ENCODE assay signal across 19 cellular contexts in the genomic region with DNA sequence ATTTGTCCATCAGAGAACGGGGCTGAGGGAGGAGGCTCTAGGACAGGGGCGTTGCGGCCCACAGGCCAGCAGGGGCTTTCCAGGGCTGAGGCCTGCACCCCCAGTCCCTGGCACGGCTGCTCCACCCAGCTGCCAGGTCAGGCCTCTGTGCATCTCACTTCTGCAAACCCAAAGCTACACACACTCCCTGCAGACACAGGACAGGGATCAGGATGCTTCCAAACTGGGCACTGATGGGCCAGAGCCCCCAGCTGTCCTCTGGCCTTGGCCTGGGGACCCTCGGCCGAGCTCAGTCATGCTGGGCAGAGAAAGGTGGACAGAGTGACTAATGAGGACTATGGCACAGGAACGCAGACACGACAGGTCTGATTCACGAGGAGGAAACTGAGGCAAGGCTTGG.
DNase-seq lines count a peak whose midpoint lies in the region; ATAC-seq and TF ChIP-seq lines count a peak whose summit lies in the region.
"Had no signal": no experiment of that assay in that cellular context is flagged by ENCODE, and none has a peak within 500 bp of the region (broad histone marks: within the 10 kb centered on the region; RNA-seq: fewer than 3 reads in every experiment).

No MANE protein-coding gene starts in this region.

- CTCF ChIA-PET in RWPE1 (lab: Yijun Ruan, JAX), result interaction anchor here (0.6 kb wide), 1 partner anchor 684 kb away, joined by 3 read pairs; no protein-coding TSS in a partner anchor
- CTCF ChIA-PET in activated naive CD4-positive, alpha-beta T cell treated with anti-CD3 and anti-CD28 coated beads for 36 hours (lab: Charles Lee), result interaction anchor here (0.9 kb wide), 1 partner anchor 150 kb away, joined by 3 read pairs; no protein-coding TSS in a partner anchor
- CTCF ChIA-PET in CD8-positive, alpha-beta memory T cell (lab: Charles Lee), result no interaction called here

- no peak overlapping the region for H3K4me3 Mint-ChIP-seq in activated naive CD4-positive, alpha-beta T cell treated with anti-CD3 and anti-CD28 coated beads for 36 hours
- no peak overlapping the region for H3K4me3 Mint-ChIP-seq in CD8-positive, alpha-beta memory T cell

- TF ChIP-seq CTCF in RWPE1 (conservative IDR thresholded peaks at IDR 0.05; ENCODE audit: low read depth) (no peak), right lobe of liver (IDR thresholded peaks at IDR 0.05) (no peak), psoas muscle (IDR thresholded peaks at IDR 0.05) (no peak), prostate gland (IDR thresholded peaks at IDR 0.05) (no peak)

- peak overlapping the region; percentile 75 for H3K9ac ChIP-seq in BLaER1

- 60% methylated on average over 2 of the region's 9 CpGs for WGBS in right lobe of liver (ENCODE audit: insufficient coverage, low coverage, low lambda C conversion rate, missing lambda C conversion rate)
- WGBS in psoas muscle, 3 donors, result 57 to 80% (median 60%) methylated on average over 9 of the region's 9 CpGs
- 72% methylated on average over 9 of the region's 9 CpGs for WGBS in prostate gland

- H3K4me1 ChIP-seq in BLaER1 (peaks cover 65% of the 10 kb centered on the region), right lobe of liver (peaks cover 0 to 6% (median 3%) of the 10 kb centered on the region in 4 donors), psoas muscle (peaks cover 2% of the 10 kb centered on the region), prostate gland (replicated peaks) (no peaks in the 10 kb centered on the region)
- H3K4me1 ChIP-seq in CD8-positive, alpha-beta memory T cell (ENCODE audit: insufficient read depth, low read length), result no peaks in the 10 kb centered on the region

- no peaks in the 10 kb centered on the region for H3K27me3 ChIP-seq in BLaER1
- H3K27me3 ChIP-seq in right lobe of liver, result no peaks in the 10 kb centered on the region
- H3K27me3 ChIP-seq in psoas muscle (ENCODE audit: insufficient read depth in 3 of 3, low read length in 2 of 3), result peaks cover 0 to 48% (median 5%) of the 10 kb centered on the region in 3 donors
- no peaks in the 10 kb centered on the region for H3K27me3 ChIP-seq in CD8-positive, alpha-beta memory T cell (ENCODE audit: insufficient read depth, low read length, poor library complexity, severe bottlenecking)
- no peaks in the 10 kb centered on the region for H3K27me3 ChIP-seq in prostate gland (replicated peaks; ENCODE audit: insufficient read depth)
- H3K27me3 ChIP-seq: colonic mucosa, suprapubic skin had no signal

- peak overlapping the region; percentile 83 for H3K4me2 ChIP-seq in BLaER1
- H3K4me2 ChIP-seq: PC-9 had no signal

- H3K36me3 Mint-ChIP-seq in activated naive CD4-positive, alpha-beta T cell treated with anti-CD3 and anti-CD28 coated beads for 36 hours (ENCODE audit: low read depth), result no peaks in the 10 kb centered on the region
- no peaks in the 10 kb centered on the region for H3K36me3 Mint-ChIP-seq in CD8-positive, alpha-beta memory T cell
- H3K36me3 Mint-ChIP-seq: activated naive CD4-positive, alpha-beta T cell treated with anti-CD3 and anti-CD28 coated beads, Interleukin-2, amount 50 U/mL, for 72 hours had no signal

- 0 out of 2 replicates have a peak, but pooled peaks cover 8% of the 10 kb centered on the region for H3K36me3 ChIP-seq in BLaER1
- H3K36me3 ChIP-seq in right lobe of liver, result peaks cover 0 to 2% (median 0%) of the 10 kb centered on the region in 4 donors
- no peaks in the 10 kb centered on the region for H3K36me3 ChIP-seq in psoas muscle (ENCODE audit: insufficient read depth in 1 of 2, low read depth in 1 of 2)
- H3K36me3 ChIP-seq in CD8-positive, alpha-beta memory T cell (ENCODE audit: insufficient read depth, low read length), result no peaks in the 10 kb centered on the region
- H3K36me3 ChIP-seq in prostate gland, result no peaks in the 10 kb centered on the region
- H3K36me3 ChIP-seq: colonic mucosa, suprapubic skin had no signal

- H3K27ac ChIP-seq in BLaER1 (peak overlapping the region; percentile 72), RWPE1 (peak overlapping the region; percentile 58), right lobe of liver (peak overlapping the region; percentile 40 to 77 (median 58)), psoas muscle (peak overlapping the region; percentile 16), prostate gland (no peak overlapping the region)
- no peak overlapping the region for H3K27ac ChIP-seq in CD8-positive, alpha-beta memory T cell (ENCODE audit: low read depth, low read length)
- H3K27ac ChIP-seq: colonic mucosa, PC-9, SK-N-MC had no signal

- no peak overlapping the region for H3K4me3 ChIP-seq in BLaER1
- peak overlapping the region in 1 of 3 donors; percentile 16 for H3K4me3 ChIP-seq in right lobe of liver
- no peak overlapping the region for H3K4me3 ChIP-seq in psoas muscle
- no peak overlapping the region for H3K4me3 ChIP-seq in CD8-positive, alpha-beta memory T cell (ENCODE audit: low read length)
- H3K4me3 ChIP-seq in prostate gland, result no peak overlapping the region
- H3K4me3 ChIP-seq: colonic mucosa, PC-9, SK-N-MC, suprapubic skin had no signal

- intact Hi-C loops in right lobe of liver (cut with DNase I), result no loop called here
- intact Hi-C loops in psoas muscle (cut with DNase I), result no loop called here
- intact Hi-C loops in activated naive CD4-positive, alpha-beta T cell treated with anti-CD3 and anti-CD28 coated beads for 36 hours (cut with micrococcal nuclease), result no loop called here
- intact Hi-C loops in prostate gland (cut with DNase I), result no loop called here

- ATAC-seq in right lobe of liver (peak in 1 of 4 donors; percentile 3), psoas muscle (no peak)
- ATAC-seq: activated naive CD4-positive, alpha-beta T cell treated with anti-CD3 and anti-CD28 coated beads, Interleukin-2, amount 50 U/mL, for 72 hours had no signal

- POLR2A ChIA-PET in RWPE1 (lab: Yijun Ruan, JAX; ENCODE audit: low non-redundant PET), result no interaction called here
- POLR2A ChIA-PET in CD8-positive, alpha-beta memory T cell (lab: Charles Lee), result no interaction called here

- no peak for TF ChIP-seq POLR2A in right lobe of liver (IDR thresholded peaks at IDR 0.05)
- no peak for TF ChIP-seq POLR2A in prostate gland (IDR thresholded peaks at IDR 0.05)

- H3K9me3 ChIP-seq in BLaER1, result no peaks in the 10 kb centered on the region
- H3K9me3 ChIP-seq in right lobe of liver, result no peaks in the 10 kb centered on the region
- H3K9me3 ChIP-seq in psoas muscle, result no peaks in the 10 kb centered on the region
- H3K9me3 ChIP-seq in CD8-positive, alpha-beta memory T cell (ENCODE audit: low read length), result no peaks in the 10 kb centered on the region
- no peaks in the 10 kb centered on the region for H3K9me3 ChIP-seq in prostate gland
- H3K9me3 ChIP-seq: colonic mucosa, suprapubic skin had no signal

- H3K27ac Mint-ChIP-seq in activated naive CD4-positive, alpha-beta T cell treated with anti-CD3 and anti-CD28 coated beads for 36 hours, result no peak overlapping the region
- no peak overlapping the region for H3K27ac Mint-ChIP-seq in CD8-positive, alpha-beta memory T cell
- H3K27ac Mint-ChIP-seq: activated naive CD4-positive, alpha-beta T cell treated with anti-CD3 and anti-CD28 coated beads, Interleukin-2, amount 50 U/mL, for 72 hours had no signal

- DNase-seq in RWPE1 (ENCODE audit: low spot score) (no peak), right lobe of liver (no peak), psoas muscle (no peak), prostate gland (ENCODE audit: low spot score) (no peak), DMS114 treated with DMSO at 0.1 percent for 48 hours (lab: John Stamatoyannopoulos, UW; ENCODE audit: unreplicated experiment) (no peak)
- DNase-seq in activated naive CD4-positive, alpha-beta T cell treated with anti-CD3 and anti-CD28 coated beads for 36 hours, result no peak
- DNase-seq in CD8-positive, alpha-beta memory T cell, result no peak
- DNase-seq: activated CD8-positive, alpha-beta memory T cell treated with anti-CD3 and anti-CD28 coated beads for 24 hours; activated T-cell treated with anti-CD3 and anti-CD28 coated beads, Interleukin-2, amount 50 U/mL, for 48 hours; colonic mucosa; foreskin fibroblast; MV-4-11; NCI-H1694 treated with DMSO at 0.1 percent for 48 hours; PC-9; T-helper 9 cell had no signal

- peaks cover 3% of the 10 kb centered on the region for H3K27me3 Mint-ChIP-seq in activated naive CD4-positive, alpha-beta T cell treated with anti-CD3 and anti-CD28 coated beads for 36 hours (ENCODE audit: low read depth)
- peaks cover 0 to 2% of the 10 kb centered on the region in 2 donors for H3K27me3 Mint-ChIP-seq in CD8-positive, alpha-beta memory T cell

- no peaks in the 10 kb centered on the region for H3K9me3 Mint-ChIP-seq in activated naive CD4-positive, alpha-beta T cell treated with anti-CD3 and anti-CD28 coated beads for 36 hours
- no peaks in the 10 kb centered on the region for H3K9me3 Mint-ChIP-seq in CD8-positive, alpha-beta memory T cell
- H3K9me3 Mint-ChIP-seq: activated naive CD4-positive, alpha-beta T cell treated with anti-CD3 and anti-CD28 coated beads, Interleukin-2, amount 50 U/mL, for 72 hours had no signal

- peaks cover 82% of the 10 kb centered on the region for H4K20me1 ChIP-seq in BLaER1

- no peaks in the 10 kb centered on the region for H3K4me1 Mint-ChIP-seq in activated naive CD4-positive, alpha-beta T cell treated with anti-CD3 and anti-CD28 coated beads for 36 hours (ENCODE audit: low read depth)
- peaks cover 0 to 2% (median 0%) of the 10 kb centered on the region in 3 donors for H3K4me1 Mint-ChIP-seq in CD8-positive, alpha-beta memory T cell

Comparison
In these comparisons a context has a peak if more than half of its experiments do, and no peak if none do; other contexts are left out.
1. H3K27ac ChIP-seq: peak in BLaER1 (single experiment), RWPE1 (single experiment), right lobe of liver (3 of 3) and psoas muscle (single experiment); none in CD8-positive, alpha-beta memory T cell (single experiment) and prostate gland (0 of 2).